ENCODE assay signal across 8 cellular contexts in genomic region chr7:37916017-37916672, GRCh38. TPM values are rescaled to one million over a fixed set of nuclear protein-coding genes. Genes with fewer than 3 reads are reported as not detected.
DNase-seq lines count a peak whose midpoint lies in the region; ATAC-seq and TF ChIP-seq lines count a peak whose summit lies in the region.

No MANE protein-coding gene starts in this region.

- H3K4me2 ChIP-seq in neural progenitor cell, result peak overlapping the region; percentile 90

- peaks cover 6 to 12% of the 10 kb centered on the region in 2 donors for H3K4me1 ChIP-seq in esophagus (ENCODE audit: control insufficient read depth in 2 of 2, insufficient read depth in 2 of 2, low read length in 1 of 2)
- H3K4me1 ChIP-seq in neural progenitor cell, result no peaks in the 10 kb centered on the region

- peaks cover 39% of the 10 kb centered on the region for H3K27me3 Mint-ChIP-seq in neural progenitor cell (ENCODE audit: insufficient read depth, low read depth)

- no peaks in the 10 kb centered on the region for H3K79me2 ChIP-seq in neural progenitor cell (ENCODE audit: low read depth)

- peak overlapping the region; percentile 82 for H3K4me3 Mint-ChIP-seq in neural progenitor cell

- H3K9me3 ChIP-seq in esophagus (ENCODE audit: control insufficient read depth in 2 of 2, insufficient read depth in 1 of 2, low read depth in 1 of 2, low read length in 1 of 2), result peaks cover 0 to 5% of the 10 kb centered on the region in 2 donors
- no peaks in the 10 kb centered on the region for H3K9me3 ChIP-seq in neural progenitor cell (ENCODE audit: low read depth)

- in situ Hi-C loops in G401 (cut with HindIII; ENCODE audit: low sequenced_read_pairs), result no loop called here

- H3K4me3 ChIP-seq in esophagus (ENCODE audit: low read depth in 1 of 2, low read length in 2 of 2) (peak overlapping the region; percentile 21 to 40), neural progenitor cell (peak overlapping the region; percentile 59)

- H3K27ac ChIP-seq in esophagus (ENCODE audit: low read depth in 2 of 2, low read length in 1 of 2) (no peak overlapping the region), neural progenitor cell (no peak overlapping the region)

- no peaks in the 10 kb centered on the region for H3F3A ChIP-seq in neural progenitor cell (ENCODE audit: low read depth)

- DNase-seq in DMS53 (lab: John Stamatoyannopoulos, UW) (peak; percentile 76), NCI-H2171 treated with DMSO at 0.1 percent for 48 hours (lab: John Stamatoyannopoulos, UW) (peak; percentile 63), neural progenitor cell (ENCODE audit: low spot score) (peak; percentile 33), GM19238 (ENCODE audit: insufficient read length, low spot score) (no peak), G401 (ENCODE audit: low spot score) (no peak)

- no peaks in the 10 kb centered on the region for H3K36me3 Mint-ChIP-seq in neural progenitor cell

- no peaks in the 10 kb centered on the region for H4K20me1 ChIP-seq in neural progenitor cell (ENCODE audit: low read depth)

- H3K27me3 ChIP-seq in esophagus (ENCODE audit: control insufficient read depth in 1 of 2, insufficient read depth in 2 of 2, low read length in 2 of 2), result no peaks in the 10 kb centered on the region
- peaks cover 87% of the 10 kb centered on the region for H3K27me3 ChIP-seq in neural progenitor cell

- H2AFZ ChIP-seq in neural progenitor cell (replicated peaks), result peak overlapping the region; percentile 99

- H3K9ac ChIP-seq in neural progenitor cell, result no peak overlapping the region

- TF ChIP-seq CTCF in neural progenitor cell (IDR thresholded peaks at IDR 0.05), result no peak

- no peak overlapping the region for H3K27ac Mint-ChIP-seq in neural progenitor cell

- H3K36me3 ChIP-seq in esophagus (ENCODE audit: control insufficient read depth in 2 of 2, insufficient read depth in 2 of 2, low read length in 1 of 2), result no peaks in the 10 kb centered on the region
- no peaks in the 10 kb centered on the region for H3K36me3 ChIP-seq in neural progenitor cell

- WGBS in esophagus, 2 donors, result 10 to 13% methylated on average over 55 to 57 of the region's 57 CpGs

- no peak for ATAC-seq in GM21515 (IDR thresholded peaks at IDR 0.05; ENCODE audit: unreplicated experiment)
- no peak for ATAC-seq in HG02623 (IDR thresholded peaks at IDR 0.05; ENCODE audit: unreplicated experiment)

- no peaks in the 10 kb centered on the region for H3K9me3 Mint-ChIP-seq in neural progenitor cell

- H3K4me1 Mint-ChIP-seq in neural progenitor cell, result peaks cover 13% of the 10 kb centered on the region

RNA-seq across cellular contexts. Expression of gene SFRP4, which starts 0.5 kb away (rescaled TPM):
- under 1 TPM; 0.06 to 0.15 TPM for polyA plus RNA-seq in esophagus
- total RNA-seq in neural progenitor cell (ENCODE audit: low replicate concordance), result not detected in 2 replicates
- not detected in 2 replicates for total RNA-seq in G401 (2014; rRNA removed; shearing (Covaris generic))

RNA-seq across cellular contexts. Expression of gene EPDR1, which starts 4.3 kb away (rescaled TPM):
- 1 to 10 TPM in 1 of 2 donors, under 1 TPM in 1; 0.24 to 1.0 TPM for polyA plus RNA-seq in esophagus
- total RNA-seq in neural progenitor cell (ENCODE audit: low replicate concordance), result 6.8 and 10.6 TPM in 2 replicates
- not detected in 2 replicates for total RNA-seq in G401 (2014; rRNA removed; shearing (Covaris generic))

Comparison
In these comparisons a context has a peak if more than half of its experiments do, and no peak if none do; other contexts are left out.
1. DNase-seq: peak in DMS53 (single experiment), NCI-H2171 treated with DMSO at 0.1 percent for 48 hours (single experiment) and neural progenitor cell (single experiment); none in GM19238 (single experiment) and G401 (single experiment).